ENCODE assay signal across 17 cellular contexts in genomic region chr11:128868851-128869671, GRCh38. TPM values are rescaled to one million over a fixed set of nuclear protein-coding genes. Genes with fewer than 3 reads are reported as not detected.
DNase-seq lines count a peak whose midpoint lies in the region; ATAC-seq and FAIRE-seq lines count a peak whose summit lies in the region.
"Had no signal": no experiment of that assay in that cellular context is flagged by ENCODE, and none has a peak within 500 bp of the region (broad histone marks: within the 10 kb centered on the region; RNA-seq: fewer than 3 reads in every experiment).

No MANE protein-coding gene starts in this region.

- peak; percentile 47 for DNase-seq in activated T-cell treated with anti-CD3 and anti-CD28 coated beads, Interleukin-2, amount 50 U/mL, for 24 hours
- no peak for DNase-seq in activated T-cell treated with anti-CD3 and anti-CD28 coated beads for 4 hours
- peak; percentile 7 for DNase-seq in MV-4-11 (lab: John Stamatoyannopoulos, UW)
- peak in 1 of 2 donors; percentile 69 for DNase-seq in stimulated activated effector memory CD8-positive, alpha-beta T cell treated with anti-CD3 and anti-CD28 coated beads, Interleukin-12 subunit alpha, Interleukin-12 subunit beta, amount 100 ng/mL, for 72 hours (ENCODE audit: low spot score in 2 of 2)
- DNase-seq in RCC 7860 (ENCODE audit: low spot score) = no peak
- DNase-seq: Calu3, cerebellar nuclear complex, HFFc6, IMR-90 had no signal

- ATAC-seq in activated T-helper 17 cell treated with anti-CD3 and anti-CD28 coated beads, Interleukin-2, amount 50 U/mL, for 72 hours (replicated peaks) = peak; percentile 64
- ATAC-seq in stimulated activated effector memory CD8-positive, alpha-beta T cell treated with anti-CD3 and anti-CD28 coated beads, Interleukin-12 subunit alpha, Interleukin-12 subunit beta, amount 100 ng/mL, for 72 hours = peak; percentile 67
- no peak for ATAC-seq in GM19452 (IDR thresholded peaks at IDR 0.05; ENCODE audit: unreplicated experiment)
- ATAC-seq in GM21737 (IDR thresholded peaks at IDR 0.05; ENCODE audit: unreplicated experiment) = no peak
- ATAC-seq: left lobe of liver had no signal

- H3K36me3 Mint-ChIP-seq in activated T-cell treated with anti-CD3 and anti-CD28 coated beads, Interleukin-2, amount 50 U/mL, for 24 hours (ENCODE audit: low read depth) = no peaks in the 10 kb centered on the region
- H3K36me3 Mint-ChIP-seq in activated T-helper 17 cell treated with anti-CD3 and anti-CD28 coated beads, Interleukin-2, amount 50 U/mL, for 72 hours (ENCODE audit: low read depth) = no peaks in the 10 kb centered on the region
- H3K36me3 Mint-ChIP-seq in stimulated activated effector memory CD8-positive, alpha-beta T cell treated with anti-CD3 and anti-CD28 coated beads, Interleukin-12 subunit alpha, Interleukin-12 subunit beta, amount 100 ng/mL, for 72 hours = no peaks in the 10 kb centered on the region

- H3K27me3 Mint-ChIP-seq in activated T-cell treated with anti-CD3 and anti-CD28 coated beads, Interleukin-2, amount 50 U/mL, for 24 hours = no peaks in the 10 kb centered on the region
- H3K27me3 Mint-ChIP-seq in activated T-helper 17 cell treated with anti-CD3 and anti-CD28 coated beads, Interleukin-2, amount 50 U/mL, for 72 hours = no peaks in the 10 kb centered on the region

- H3K4me3 Mint-ChIP-seq in activated T-cell treated with anti-CD3 and anti-CD28 coated beads, Interleukin-2, amount 50 U/mL, for 24 hours = no peak overlapping the region
- H3K4me3 Mint-ChIP-seq in activated T-helper 17 cell treated with anti-CD3 and anti-CD28 coated beads, Interleukin-2, amount 50 U/mL, for 72 hours = no peak overlapping the region
- no peak overlapping the region for H3K4me3 Mint-ChIP-seq in stimulated activated effector memory CD8-positive, alpha-beta T cell treated with anti-CD3 and anti-CD28 coated beads, Interleukin-12 subunit alpha, Interleukin-12 subunit beta, amount 100 ng/mL, for 72 hours
- H3K4me3 Mint-ChIP-seq: HFFc6; stimulated activated naive CD8-positive, alpha-beta T cell treated with anti-CD3 and anti-CD28 coated beads, Interleukin-15, Interleukin-2, amounts not matched to agents 100 ng/mL and 50 ng/mL, for 24 hours had no signal

- no peak for FAIRE-seq in RCC 7860 (lab: Jason Lieb, UNC)
- FAIRE-seq: urothelium cell line had no signal

- H3K9me3 Mint-ChIP-seq in activated T-cell treated with anti-CD3 and anti-CD28 coated beads, Interleukin-2, amount 50 U/mL, for 24 hours = no peaks in the 10 kb centered on the region
- H3K9me3 Mint-ChIP-seq in activated T-helper 17 cell treated with anti-CD3 and anti-CD28 coated beads, Interleukin-2, amount 50 U/mL, for 72 hours = no peaks in the 10 kb centered on the region
- no peaks in the 10 kb centered on the region for H3K9me3 Mint-ChIP-seq in stimulated activated effector memory CD8-positive, alpha-beta T cell treated with anti-CD3 and anti-CD28 coated beads, Interleukin-12 subunit alpha, Interleukin-12 subunit beta, amount 100 ng/mL, for 72 hours
- H3K9me3 Mint-ChIP-seq: HFFc6; stimulated activated naive CD8-positive, alpha-beta T cell treated with anti-CD3 and anti-CD28 coated beads, Interleukin-15, Interleukin-2, amounts not matched to agents 100 ng/mL and 50 ng/mL, for 24 hours had no signal

- H3K4me1 Mint-ChIP-seq in activated T-cell treated with anti-CD3 and anti-CD28 coated beads, Interleukin-2, amount 50 U/mL, for 24 hours (ENCODE audit: low read depth) = no peaks in the 10 kb centered on the region
- H3K4me1 Mint-ChIP-seq in activated T-helper 17 cell treated with anti-CD3 and anti-CD28 coated beads, Interleukin-2, amount 50 U/mL, for 72 hours = no peaks in the 10 kb centered on the region
- H3K4me1 Mint-ChIP-seq in stimulated activated effector memory CD8-positive, alpha-beta T cell treated with anti-CD3 and anti-CD28 coated beads, Interleukin-12 subunit alpha, Interleukin-12 subunit beta, amount 100 ng/mL, for 72 hours = no peaks in the 10 kb centered on the region

- no peak overlapping the region for H3K27ac Mint-ChIP-seq in activated T-cell treated with anti-CD3 and anti-CD28 coated beads, Interleukin-2, amount 50 U/mL, for 24 hours
- no peak overlapping the region for H3K27ac Mint-ChIP-seq in activated T-helper 17 cell treated with anti-CD3 and anti-CD28 coated beads, Interleukin-2, amount 50 U/mL, for 72 hours
- no peak overlapping the region for H3K27ac Mint-ChIP-seq in stimulated activated effector memory CD8-positive, alpha-beta T cell treated with anti-CD3 and anti-CD28 coated beads, Interleukin-12 subunit alpha, Interleukin-12 subunit beta, amount 100 ng/mL, for 72 hours
- H3K27ac Mint-ChIP-seq: HFFc6; stimulated activated naive CD8-positive, alpha-beta T cell treated with anti-CD3 and anti-CD28 coated beads, Interleukin-15, Interleukin-2, amounts not matched to agents 100 ng/mL and 50 ng/mL, for 24 hours had no signal

RNA-seq across cellular contexts. Expression of gene KCNJ1, which starts 2.0 kb away (rescaled TPM):
- total RNA-seq in activated T-helper 17 cell treated with anti-CD3 and anti-CD28 coated beads, Interleukin-2, amount 50 U/mL, for 72 hours = not detected
- total RNA-seq: Calu3, fibroblast of villous mesenchyme, HFFc6, IMR-90, left lobe of liver, SJSA1 had no signal

RNA-seq across cellular contexts. Expression of gene KCNJ5, which starts 22.1 kb away (rescaled TPM):
- not detected for total RNA-seq in activated T-helper 17 cell treated with anti-CD3 and anti-CD28 coated beads, Interleukin-2, amount 50 U/mL, for 72 hours
- total RNA-seq: Calu3, HFFc6, SJSA1 had no signal

Comparison
In these comparisons a context has a peak if more than half of its experiments do, and no peak if none do; other contexts are left out.
1. DNase-seq: peak in activated T-cell treated with anti-CD3 and anti-CD28 coated beads, Interleukin-2, amount 50 U/mL, for 24 hours (single experiment) and MV-4-11 (single experiment); none in activated T-cell treated with anti-CD3 and anti-CD28 coated beads for 4 hours (single experiment) and RCC 7860 (single experiment).
2. ATAC-seq: peak in activated T-helper 17 cell treated with anti-CD3 and anti-CD28 coated beads, Interleukin-2, amount 50 U/mL, for 72 hours (single experiment) and stimulated activated effector memory CD8-positive, alpha-beta T cell treated with anti-CD3 and anti-CD28 coated beads, Interleukin-12 subunit alpha, Interleukin-12 subunit beta, amount 100 ng/mL, for 72 hours (single experiment); none in GM19452 (single experiment) and GM21737 (single experiment).